28 cellular contexts compared by ENCODE assay signal in the genomic region with DNA sequence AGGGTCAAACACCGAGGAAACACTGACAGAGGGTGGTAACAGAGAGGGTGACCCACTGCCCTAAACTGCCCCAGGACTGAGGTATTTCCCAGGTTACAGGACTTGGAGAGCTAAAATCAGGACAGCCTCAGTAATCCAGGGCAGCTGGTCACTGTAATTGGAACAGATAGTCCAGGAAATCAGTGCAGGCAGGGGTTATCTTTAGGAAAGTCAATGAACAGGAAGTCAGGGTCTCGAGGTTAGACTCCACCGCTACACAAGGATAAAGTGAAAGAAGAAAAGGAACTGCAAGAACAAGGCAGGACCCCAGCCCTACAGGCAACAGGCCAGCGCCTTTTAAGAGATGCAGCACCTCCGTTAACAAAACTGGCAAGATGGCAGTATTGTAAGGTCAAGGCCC.
"Had no signal": no experiment of that assay in that cellular context is flagged by ENCODE, and none has a peak within 500 bp of the region (broad histone marks: within the 10 kb centered on the region; RNA-seq: fewer than 3 reads in every experiment).

No MANE protein-coding gene starts in this region.

- H3K4me3 Mint-ChIP-seq: naive thymus-derived CD4-positive, alpha-beta T cell; natural killer cell treated with Interleukin-12 subunit alpha and Interleukin-12 subunit beta and Interleukin-15 and Interleukin-18, amount 100 ng/mL, for 72 hours; stimulated activated naive B cell treated with anti-CD40 and anti-IgM and Interleukin-4, amounts not matched to agents 10 μg/mL and 1 μg/mL and 100 μg/mL, for 72 hours had no signal

- H3K4me3 ChIP-seq: hepatocyte, lung, mucosa of descending colon, pancreas, prostate gland, skin epidermis, stomach, testis, thyroid gland, transverse colon, upper lobe of left lung, vagina had no signal

- H3K36me3 Mint-ChIP-seq: naive thymus-derived CD4-positive, alpha-beta T cell; natural killer cell treated with Interleukin-12 subunit alpha and Interleukin-12 subunit beta and Interleukin-15 and Interleukin-18, amount 100 ng/mL, for 72 hours; stimulated activated naive B cell treated with anti-CD40 and anti-IgM and Interleukin-4, amounts not matched to agents 10 μg/mL and 1 μg/mL and 100 μg/mL, for 72 hours had no signal

- H3K9me3 ChIP-seq: mucosa of descending colon, pancreas, prostate gland, stomach, testis, thyroid gland, transverse colon, upper lobe of left lung, vagina had no signal

- DNase-seq: islet precursor cell; midbrain; mucosa of descending colon; naive thymus-derived CD4-positive, alpha-beta T cell; nucleus accumbens; pancreas; posterior cingulate gyrus; retina; right cardiac atrium; stimulated activated CD4-positive, alpha-beta T cell treated with anti-CD3 and anti-CD28 coated beads, Interleukin-12 subunit alpha, Interleukin-12 subunit beta, amount 100 ng/mL, for 4 hours; stimulated activated CD4-positive, alpha-beta T cell treated with anti-CD3 and anti-CD28 coated beads, Interleukin-15, amount 100 ng/mL, for 24 hours; stimulated activated CD4-positive, alpha-beta T cell treated with anti-CD3 and anti-CD28 coated beads, Interleukin-2, amount 100 ng/mL, for 24 hours; stimulated activated CD4-positive, alpha-beta T cell treated with anti-CD3 and anti-CD28 coated beads, Interleukin-4, amount 100 ng/mL, for 1 hour; stimulated activated naive B cell treated with anti-CD40 and anti-IgM and Interleukin-4, amounts not matched to agents 10 μg/mL and 1 μg/mL and 100 μg/mL, for 72 hours; stimulated activated naive CD8-positive, alpha-beta T cell treated with anti-CD3 and anti-CD28 coated beads, Interleukin-15, Interleukin-2, amounts not matched to agents 100 U/mL and 50 U/mL, for 24 hours; stomach; testis; thyroid gland; transverse colon; upper lobe of left lung had no signal

- H3K27ac ChIP-seq: hepatocyte, pancreas, prostate gland, skin epidermis, stomach, testis, transverse colon, upper lobe of left lung, vagina had no signal

- ATAC-seq: left lobe of liver; naive thymus-derived CD4-positive, alpha-beta T cell; natural killer cell treated with Interleukin-12 subunit alpha and Interleukin-12 subunit beta and Interleukin-15 and Interleukin-18, amount 100 ng/mL, for 72 hours; right cardiac atrium; sciatic nerve; stimulated activated naive B cell treated with anti-CD40 and anti-IgM and Interleukin-4, amounts not matched to agents 10 μg/mL and 1 μg/mL and 100 μg/mL, for 72 hours; stimulated activated naive CD8-positive, alpha-beta T cell treated with anti-CD3 and anti-CD28 coated beads, Interleukin-15, Interleukin-2, amounts not matched to agents 100 U/mL and 50 U/mL, for 24 hours had no signal

- H3K27me3 ChIP-seq: hepatocyte, pancreas, stomach, testis, thyroid gland, transverse colon, upper lobe of left lung, vagina had no signal

- H3K4me1 ChIP-seq: prostate gland, testis had no signal

- H3K36me3 ChIP-seq: pancreas, prostate gland, stomach, thyroid gland, transverse colon, upper lobe of left lung, vagina had no signal

- H3K79me2 ChIP-seq: hepatocyte had no signal

- H3K4me2 ChIP-seq: hepatocyte had no signal

- H2AFZ ChIP-seq: hepatocyte had no signal

- H3K27ac Mint-ChIP-seq: naive thymus-derived CD4-positive, alpha-beta T cell; natural killer cell treated with Interleukin-12 subunit alpha and Interleukin-12 subunit beta and Interleukin-15 and Interleukin-18, amount 100 ng/mL, for 72 hours; stimulated activated naive B cell treated with anti-CD40 and anti-IgM and Interleukin-4, amounts not matched to agents 10 μg/mL and 1 μg/mL and 100 μg/mL, for 72 hours had no signal

- H3K9me3 Mint-ChIP-seq: naive thymus-derived CD4-positive, alpha-beta T cell; natural killer cell treated with Interleukin-12 subunit alpha and Interleukin-12 subunit beta and Interleukin-15 and Interleukin-18, amount 100 ng/mL, for 72 hours; stimulated activated naive B cell treated with anti-CD40 and anti-IgM and Interleukin-4, amounts not matched to agents 10 μg/mL and 1 μg/mL and 100 μg/mL, for 72 hours had no signal
